Comparison of ENCODE assay signal across 23 cellular contexts in genomic region chr16:16930309-16931000, GRCh38.
"Had no signal": no experiment of that assay in that cellular context is flagged by ENCODE, and none has a peak within 500 bp of the region (broad histone marks: within the 10 kb centered on the region; RNA-seq: fewer than 3 reads in every experiment).

No MANE protein-coding gene starts in this region.

- H3K9me3 ChIP-seq: MG63, SJSA1 had no signal

- H3K4me3 ChIP-seq: MG63, SJSA1, SK-N-MC had no signal

- H3K4me1 ChIP-seq: SJSA1 had no signal

- DNase-seq: Karpas-422, KG1, MG63, NCI-H1092 treated with DMSO at 0.1 percent for 48 hours, NCI-H1436, NCI-H187, NCI-H2029, NCI-H2081 treated with DMSO at 0.1 percent for 48 hours, NCI-H2171, NCI-H226, NCI-H446, NCI-H510A, NCI-H524 treated with DMSO at 0.1 percent for 48 hours, NCI-H69, NCI-H774, Right ventricle myocardium superior, RPMI8226, SIG-M5 had no signal

- H3K36me3 ChIP-seq: MG63, SJSA1 had no signal

- H3K27ac ChIP-seq: HL-60, SJSA1, SK-N-MC had no signal

- FAIRE-seq: HTR-8/SVneo, RCC 7860 had no signal
